8 cellular contexts compared by ENCODE assay signal in genomic region chr18:63936156-63936931, GRCh38. TPM values are rescaled to one million over a fixed set of nuclear protein-coding genes. Genes with fewer than 3 reads are reported as not detected.
DNase-seq lines count a peak whose midpoint lies in the region; ATAC-seq and TF ChIP-seq lines count a peak whose summit lies in the region.

No MANE protein-coding gene starts in this region.

- TF ChIP-seq CTCF in PC-9 (conservative IDR thresholded peaks at IDR 0.05) (peak; percentile 69), nephron progenitor cell (IDR thresholded peaks at IDR 0.05) (peak; percentile 70), thoracic aorta (IDR thresholded peaks at IDR 0.05) (peak; percentile 61)

- H3K4me3 Mint-ChIP-seq in activated T-helper 2 cell treated with anti-CD3 and anti-CD28 coated beads, Interferon-gamma antibody, Interleukin-2, Interleukin-4, amounts not matched to agents 10 μg/mL and 5 μg/mL and 100 μg/mL, durations not matched to agents 14 hours and 24 hours and 36 hours (ENCODE audit: low read depth) = peak overlapping the region; percentile 73
- peak overlapping the region; percentile 86 for H3K4me3 Mint-ChIP-seq in nephron progenitor cell

- intact Hi-C loops in PC-9 (cut with micrococcal nuclease; ENCODE audit: unreplicated experiment) = loop anchor here (1.0 to 5.0 kb wide), 4 partner anchors 54 to 419 kb away; no protein-coding TSS in a partner anchor
- intact Hi-C loops in activated T-helper 2 cell treated with anti-CD3 and anti-CD28 coated beads, Interferon-gamma antibody, Interleukin-2, Interleukin-4, amounts not matched to agents 10 μg/mL and 5 μg/mL and 100 μg/mL, durations not matched to agents 14 hours and 24 hours and 36 hours (cut with micrococcal nuclease) = loop anchor here (1.0 to 5.0 kb wide), 5 partner anchors 13 to 419 kb away; partner anchors contain the start of genes HMSD, SERPINB2 and SERPINB8

- no peaks in the 10 kb centered on the region; the same call in 1 of the 2 replicates for H3K9me3 ChIP-seq in PC-9 (ENCODE audit: insufficient read depth, low read depth)
- H3K9me3 ChIP-seq in thoracic aorta = no peaks in the 10 kb centered on the region

- POLR2A ChIA-PET in PC-9 (lab: Charles Lee; ENCODE audit: unreplicated experiment) = interaction anchor here (0.6 kb wide), 1 partner anchor 926 kb away, joined by 5 read pairs; no protein-coding TSS in a partner anchor

- CTCF ChIA-PET in PC-9 (lab: Charles Lee) = interaction anchor here (0.6 to 1.2 kb wide), 2 partner anchors 58 to 418 kb away, joined by 3 to 4 read pairs; no protein-coding TSS in a partner anchor

- H3K9me2 ChIP-seq in PC-9 (ENCODE audit: insufficient read depth) = no peaks in the 10 kb centered on the region

- H3K27ac ChIP-seq in PC-9 (no peak overlapping the region), thoracic aorta (no peak overlapping the region)

- peak; percentile 99 for ATAC-seq in GM21515 (IDR thresholded peaks at IDR 0.05; ENCODE audit: unreplicated experiment)
- ATAC-seq in thoracic aorta (ENCODE audit: insufficient number of reproducible peaks, low FRiP score, low read depth) = peak; percentile 56

- H3K4me1 Mint-ChIP-seq in activated T-helper 2 cell treated with anti-CD3 and anti-CD28 coated beads, Interferon-gamma antibody, Interleukin-2, Interleukin-4, amounts not matched to agents 10 μg/mL and 5 μg/mL and 100 μg/mL, durations not matched to agents 14 hours and 24 hours and 36 hours (ENCODE audit: low read depth) = peaks cover 3% of the 10 kb centered on the region
- H3K4me1 Mint-ChIP-seq in nephron progenitor cell = no peaks in the 10 kb centered on the region

- H3K27ac Mint-ChIP-seq in activated T-helper 2 cell treated with anti-CD3 and anti-CD28 coated beads, Interferon-gamma antibody, Interleukin-2, Interleukin-4, amounts not matched to agents 10 μg/mL and 5 μg/mL and 100 μg/mL, durations not matched to agents 14 hours and 24 hours and 36 hours = no peak overlapping the region
- no peak overlapping the region for H3K27ac Mint-ChIP-seq in nephron progenitor cell

- no peaks in the 10 kb centered on the region for H3K27me3 ChIP-seq in PC-9 (ENCODE audit: insufficient read depth, low read depth)
- H3K27me3 ChIP-seq in thoracic aorta (replicated peaks; ENCODE audit: insufficient read depth) = no peaks in the 10 kb centered on the region

- H3K4me1 ChIP-seq in PC-9 (replicated peaks; ENCODE audit: insufficient read depth) = no peaks in the 10 kb centered on the region
- H3K4me1 ChIP-seq in thoracic aorta (ENCODE audit: control insufficient read depth in 1 of 2, low read depth in 2 of 2) = peaks cover 0 to 5% of the 10 kb centered on the region in 2 donors

- H3K9me3 Mint-ChIP-seq in activated T-helper 2 cell treated with anti-CD3 and anti-CD28 coated beads, Interferon-gamma antibody, Interleukin-2, Interleukin-4, amounts not matched to agents 10 μg/mL and 5 μg/mL and 100 μg/mL, durations not matched to agents 14 hours and 24 hours and 36 hours = no peaks in the 10 kb centered on the region
- no peaks in the 10 kb centered on the region for H3K9me3 Mint-ChIP-seq in nephron progenitor cell

- H3K4me3 ChIP-seq in PC-9 (peak overlapping the region; percentile 44; the same call in 1 of the 2 replicates), thoracic aorta (peak overlapping the region; percentile 73)

- no TSS peak for BruUV-seq in PC-9 (replicated peaks; lab: Mats Ljungman, UMichigan)

- H3K36me3 ChIP-seq in PC-9 (ENCODE audit: low read depth) (no peaks in the 10 kb centered on the region), thoracic aorta (no peaks in the 10 kb centered on the region)

- peaks cover 16% of the 10 kb centered on the region for H3K27me3 Mint-ChIP-seq in activated T-helper 2 cell treated with anti-CD3 and anti-CD28 coated beads, Interferon-gamma antibody, Interleukin-2, Interleukin-4, amounts not matched to agents 10 μg/mL and 5 μg/mL and 100 μg/mL, durations not matched to agents 14 hours and 24 hours and 36 hours (ENCODE audit: low read depth)
- H3K27me3 Mint-ChIP-seq in nephron progenitor cell (ENCODE audit: low read depth, poor library complexity) = peaks cover 9% of the 10 kb centered on the region

- peak overlapping the region; percentile 78 for H3K4me2 ChIP-seq in PC-9

- H3F3A ChIP-seq in PC-9 (ENCODE audit: insufficient read depth, low read depth) = no peaks in the 10 kb centered on the region

- DNase-seq in Daoy (ENCODE audit: low read depth) (peak; percentile 81), HT1080 (ENCODE audit: low read depth) (peak; percentile 80), PC-9 (peak; percentile 60 to 72), foreskin melanocyte (peak; percentile 68), nephron progenitor cell (peak; percentile 86), thoracic aorta (ENCODE audit: low spot score) (peak; percentile 48)
- peak; percentile 59 for DNase-seq in activated T-helper 2 cell treated with anti-CD3 and anti-CD28 coated beads, Interferon-gamma antibody, Interleukin-2, Interleukin-4, amounts not matched to agents 10 μg/mL and 5 μg/mL and 100 μg/mL, durations not matched to agents 14 hours and 24 hours and 36 hours (ENCODE audit: low spot score)

- H4K20me1 ChIP-seq in PC-9 (ENCODE audit: insufficient read depth) = no peaks in the 10 kb centered on the region

- H3K36me3 Mint-ChIP-seq in activated T-helper 2 cell treated with anti-CD3 and anti-CD28 coated beads, Interferon-gamma antibody, Interleukin-2, Interleukin-4, amounts not matched to agents 10 μg/mL and 5 μg/mL and 100 μg/mL, durations not matched to agents 14 hours and 24 hours and 36 hours (ENCODE audit: low read depth) = no peaks in the 10 kb centered on the region
- H3K36me3 Mint-ChIP-seq in nephron progenitor cell (ENCODE audit: low read depth) = no peaks in the 10 kb centered on the region

- H3K79me2 ChIP-seq in PC-9 (ENCODE audit: low read depth) = no peaks in the 10 kb centered on the region

- peak overlapping the region; percentile 80 for H2AFZ ChIP-seq in PC-9

RNA-seq across cellular contexts. Expression of gene HMSD, which starts 12.8 kb away (rescaled TPM):
- total RNA-seq in Daoy (2014; rRNA removed; shearing (Covaris generic)) = 0.06 TPM in 1 of 2 replicates, not detected in the other
- total RNA-seq in HT1080 (2014; rRNA removed; shearing (Covaris generic)) = not detected in 2 replicates
- not detected in 2 replicates for polyA plus RNA-seq in HT1080 (2015; cell fraction: cytosol; rRNA removed)
- polyA plus RNA-seq in HT1080 (2015; cell fraction: nucleus; rRNA removed) = not detected in 2 replicates
- total RNA-seq in PC-9 (2021) (not detected in 2 replicates), thoracic aorta (not detected)
- 9.1 and 14.9 TPM in 2 replicates for total RNA-seq in activated T-helper 2 cell treated with anti-CD3 and anti-CD28 coated beads, Interferon-gamma antibody, Interleukin-2, Interleukin-4, amounts not matched to agents 10 μg/mL and 5 μg/mL and 100 μg/mL, durations not matched to agents 14 hours and 24 hours and 36 hours

RNA-seq across cellular contexts. Expression of gene SERPINB10, which starts 28.6 kb away (rescaled TPM):
- 1.5 and 9.9 TPM in 2 replicates for total RNA-seq in Daoy (2014; rRNA removed; shearing (Covaris generic))
- not detected in 2 replicates for total RNA-seq in HT1080 (2014; rRNA removed; shearing (Covaris generic))
- not detected in 2 replicates for polyA plus RNA-seq in HT1080 (2015; cell fraction: cytosol; rRNA removed)
- polyA plus RNA-seq in HT1080 (2015; cell fraction: nucleus; rRNA removed) = not detected in 2 replicates
- total RNA-seq in PC-9 (2021) = not detected in 2 replicates
- total RNA-seq in activated T-helper 2 cell treated with anti-CD3 and anti-CD28 coated beads, Interferon-gamma antibody, Interleukin-2, Interleukin-4, amounts not matched to agents 10 μg/mL and 5 μg/mL and 100 μg/mL, durations not matched to agents 14 hours and 24 hours and 36 hours = not detected in 2 replicates
- total RNA-seq in thoracic aorta = not detected

RNA-seq across cellular contexts. Expression of gene SERPINB8, which starts 33.5 kb away (rescaled TPM):
- 29.9 and 37.6 TPM in 2 replicates for total RNA-seq in Daoy (2014; rRNA removed; shearing (Covaris generic))
- 30.6 and 39.6 TPM in 2 replicates for total RNA-seq in HT1080 (2014; rRNA removed; shearing (Covaris generic))
- 31.3 and 33.6 TPM in 2 replicates for polyA plus RNA-seq in HT1080 (2015; cell fraction: cytosol; rRNA removed)
- 27.0 and 29.3 TPM in 2 replicates for polyA plus RNA-seq in HT1080 (2015; cell fraction: nucleus; rRNA removed)
- total RNA-seq in PC-9 (2021) (5.1 and 7.2 TPM in 2 replicates), thoracic aorta (10 to 100 TPM; 10.3 to 28.4 TPM)
- 19.0 and 21.0 TPM in 2 replicates for total RNA-seq in activated T-helper 2 cell treated with anti-CD3 and anti-CD28 coated beads, Interferon-gamma antibody, Interleukin-2, Interleukin-4, amounts not matched to agents 10 μg/mL and 5 μg/mL and 100 μg/mL, durations not matched to agents 14 hours and 24 hours and 36 hours

RNA-seq across cellular contexts. Expression of gene SERPINB2, which starts 48.8 kb away (rescaled TPM):
- 17.2 and 18.1 TPM in 2 replicates for total RNA-seq in Daoy (2014; rRNA removed; shearing (Covaris generic))
- total RNA-seq in HT1080 (2014; rRNA removed; shearing (Covaris generic)) = 0.27 and 1.8 TPM in 2 replicates
- polyA plus RNA-seq in HT1080 (2015; cell fraction: cytosol; rRNA removed) = 0.61 and 0.88 TPM in 2 replicates
- 1.1 and 2.1 TPM in 2 replicates for polyA plus RNA-seq in HT1080 (2015; cell fraction: nucleus; rRNA removed)
- total RNA-seq in PC-9 (2021) (0.73 TPM in 1 of 2 replicates, not detected in the other), thoracic aorta (1 to 10 TPM in 1 of 2 donors, not detected in 1; 9.3 TPM)
- total RNA-seq in activated T-helper 2 cell treated with anti-CD3 and anti-CD28 coated beads, Interferon-gamma antibody, Interleukin-2, Interleukin-4, amounts not matched to agents 10 μg/mL and 5 μg/mL and 100 μg/mL, durations not matched to agents 14 hours and 24 hours and 36 hours = not detected in 2 replicates
